In the genomic region with DNA sequence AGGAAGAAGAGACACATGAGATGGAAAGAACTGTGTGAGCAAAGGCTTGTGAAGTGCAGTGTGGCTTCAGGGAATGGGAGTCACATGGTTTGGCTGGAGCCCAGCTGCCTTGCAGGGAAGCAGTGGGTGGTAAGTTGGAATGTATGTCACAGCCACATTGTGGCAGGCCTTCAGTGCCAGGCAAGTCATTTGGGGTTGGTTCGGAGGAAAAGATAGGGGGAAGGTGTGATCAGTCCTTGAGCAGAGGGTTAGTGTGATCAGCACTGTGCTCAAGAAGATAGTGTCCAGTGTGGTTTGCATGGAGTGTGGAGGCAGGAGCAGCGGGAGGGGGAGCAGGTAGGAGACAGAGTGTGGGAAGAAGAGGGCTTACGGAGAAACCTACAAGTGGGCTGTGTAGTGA, we compare ENCODE assay signal across 9 cellular contexts. TPM values are rescaled to one million over a fixed set of nuclear protein-coding genes. Genes with fewer than 3 reads are reported as not detected.
DNase-seq lines count a peak whose midpoint lies in the region; ATAC-seq and TF ChIP-seq lines count a peak whose summit lies in the region.
"Had no signal": no experiment of that assay in that cellular context is flagged by ENCODE, and none has a peak within 500 bp of the region (broad histone marks: within the 10 kb centered on the region; RNA-seq: fewer than 3 reads in every experiment).

No MANE protein-coding gene starts in this region.

- H3K4me3 Mint-ChIP-seq in natural killer cell treated with Interleukin-12 subunit alpha and Interleukin-12 subunit beta and Interleukin-15 and Interleukin-18, amount 100 ng/mL, for 72 hours, result no peak overlapping the region
- peak overlapping the region in 1 of 8 donors; percentile 13 for H3K4me3 Mint-ChIP-seq in CD4-positive, alpha-beta memory T cell

- intact Hi-C loops in CD4-positive, alpha-beta memory T cell (cut with micrococcal nuclease), result no loop called here

- CTCF ChIA-PET in CD4-positive, alpha-beta memory T cell (lab: Charles Lee; ENCODE audit: partially characterized antibody), result no interaction called here

- H3K36me3 Mint-ChIP-seq in natural killer cell treated with Interleukin-12 subunit alpha and Interleukin-12 subunit beta and Interleukin-15 and Interleukin-18, amount 100 ng/mL, for 72 hours, result no peaks in the 10 kb centered on the region
- peaks cover 0 to 23% of the 10 kb centered on the region in 2 donors for H3K36me3 Mint-ChIP-seq in CD4-positive, alpha-beta memory T cell

- H3K27me3 ChIP-seq in CD4-positive, alpha-beta memory T cell (ENCODE audit: insufficient read depth, low read length), result no peaks in the 10 kb centered on the region

- no peaks in the 10 kb centered on the region for H3K4me1 ChIP-seq in CD4-positive, alpha-beta memory T cell (ENCODE audit: insufficient read depth, low read length)

- no peaks in the 10 kb centered on the region for H3K9me3 Mint-ChIP-seq in natural killer cell treated with Interleukin-12 subunit alpha and Interleukin-12 subunit beta and Interleukin-15 and Interleukin-18, amount 100 ng/mL, for 72 hours
- H3K9me3 Mint-ChIP-seq in CD4-positive, alpha-beta memory T cell, result peaks cover 0 to 7% (median 1%) of the 10 kb centered on the region in 8 donors

- ATAC-seq in natural killer cell treated with Interleukin-12 subunit alpha and Interleukin-12 subunit beta and Interleukin-15 and Interleukin-18, amount 100 ng/mL, for 72 hours, result peak; percentile 34 to 55
- ATAC-seq in GM18873 (IDR thresholded peaks at IDR 0.05; ENCODE audit: low FRiP score, unreplicated experiment), result no peak
- no peak for ATAC-seq in HG02885 (IDR thresholded peaks at IDR 0.05; ENCODE audit: poor library complexity, unreplicated experiment)

- POLR2A ChIA-PET in CD4-positive, alpha-beta memory T cell (lab: Charles Lee; ENCODE audit: partially characterized antibody), result no interaction called here

- no peak for TF ChIP-seq CTCF in choroid plexus epithelial cell (conservative IDR thresholded peaks at IDR 0.05; ENCODE audit: low read depth, low read length)

- H3K27ac Mint-ChIP-seq in natural killer cell treated with Interleukin-12 subunit alpha and Interleukin-12 subunit beta and Interleukin-15 and Interleukin-18, amount 100 ng/mL, for 72 hours, result peak overlapping the region; percentile 26 to 27
- H3K27ac Mint-ChIP-seq in CD4-positive, alpha-beta memory T cell, result peak overlapping the region in 2 of 7 donors; percentile 30 to 74

- H3K27me3 Mint-ChIP-seq in natural killer cell treated with Interleukin-12 subunit alpha and Interleukin-12 subunit beta and Interleukin-15 and Interleukin-18, amount 100 ng/mL, for 72 hours, result no peaks in the 10 kb centered on the region
- H3K27me3 Mint-ChIP-seq in CD4-positive, alpha-beta memory T cell, result no peaks in the 10 kb centered on the region

- no peak overlapping the region for H3K27ac ChIP-seq in CD4-positive, alpha-beta memory T cell (ENCODE audit: low read depth, low read length)

- H3K4me3 ChIP-seq in choroid plexus epithelial cell (ENCODE audit: low read depth, low read length), result no peak overlapping the region
- no peak overlapping the region for H3K4me3 ChIP-seq in CD4-positive, alpha-beta memory T cell (ENCODE audit: low read length in 2 of 2)
- H3K4me3 ChIP-seq: prostate gland had no signal

- DNase-seq in COR-L47 (lab: John Stamatoyannopoulos, UW) (peak; percentile 15), NCI-H2029 (lab: John Stamatoyannopoulos, UW) (peak; percentile 46), choroid plexus epithelial cell (ENCODE audit: low read depth) (peak; percentile 71), NCI-H748 (lab: John Stamatoyannopoulos, UW; ENCODE audit: unreplicated experiment) (no peak)
- DNase-seq in natural killer cell treated with Interleukin-12 subunit alpha and Interleukin-12 subunit beta and Interleukin-15 and Interleukin-18, amount 100 ng/mL, for 72 hours (ENCODE audit: low spot score), result no peak
- no peak for DNase-seq in CD4-positive, alpha-beta memory T cell

- H3K4me1 Mint-ChIP-seq in natural killer cell treated with Interleukin-12 subunit alpha and Interleukin-12 subunit beta and Interleukin-15 and Interleukin-18, amount 100 ng/mL, for 72 hours (ENCODE audit: low read depth in 2 of 2), result peaks cover 57 to 67% of the 10 kb centered on the region in 2 donors
- H3K4me1 Mint-ChIP-seq in CD4-positive, alpha-beta memory T cell, result peaks cover 6 to 26% (median 16%) of the 10 kb centered on the region in 4 donors

- no peaks in the 10 kb centered on the region for H3K9me3 ChIP-seq in CD4-positive, alpha-beta memory T cell (ENCODE audit: control insufficient read depth in 1 of 2, low read length in 2 of 2)
- H3K9me3 ChIP-seq: prostate gland had no signal

- no peaks in the 10 kb centered on the region for H3K36me3 ChIP-seq in CD4-positive, alpha-beta memory T cell (ENCODE audit: insufficient read depth, low read length)
- H3K36me3 ChIP-seq: prostate gland had no signal

RNA-seq across cellular contexts. Expression of gene ARHGAP26, which starts 46.4 kb away (rescaled TPM):
- 100 to 1,000 TPM; 109 to 110 TPM for total RNA-seq in natural killer cell treated with Interleukin-12 subunit alpha and Interleukin-12 subunit beta and Interleukin-15 and Interleukin-18, amount 100 ng/mL, for 72 hours
- total RNA-seq in CD4-positive, alpha-beta memory T cell, result 10 to 100 TPM; 22.6 to 22.7 TPM
- 10 to 100 TPM in 1 of 2 donors, 1 to 10 TPM in 1; 2.0 to 11.9 TPM for polyA plus RNA-seq in CD4-positive, alpha-beta memory T cell

Comparison
In these comparisons a context has a peak if more than half of its experiments do, and no peak if none do; other contexts are left out.
1. DNase-seq: peak in COR-L47 (single experiment), NCI-H2029 (single experiment) and choroid plexus epithelial cell (single experiment); none in natural killer cell treated with Interleukin-12 subunit alpha and Interleukin-12 subunit beta and Interleukin-15 and Interleukin-18, amount 100 ng/mL, for 72 hours (single experiment), CD4-positive, alpha-beta memory T cell (0 of 5) and NCI-H748 (single experiment).
2. ATAC-seq: peak in natural killer cell treated with Interleukin-12 subunit alpha and Interleukin-12 subunit beta and Interleukin-15 and Interleukin-18, amount 100 ng/mL, for 72 hours (2 of 2); none in GM18873 (single experiment) and HG02885 (single experiment).
3. RNA of gene ARHGAP26, which starts 46.4 kb away (total RNA-seq): 109 to 110 TPM in natural killer cell treated with Interleukin-12 subunit alpha and Interleukin-12 subunit beta and Interleukin-15 and Interleukin-18, amount 100 ng/mL, for 72 hours; 22.6 to 22.7 TPM in CD4-positive, alpha-beta memory T cell; every median in the first group is over 4 times any median in the second.